Comparison of ENCODE assay signal across 8 cellular contexts in the genomic region with DNA sequence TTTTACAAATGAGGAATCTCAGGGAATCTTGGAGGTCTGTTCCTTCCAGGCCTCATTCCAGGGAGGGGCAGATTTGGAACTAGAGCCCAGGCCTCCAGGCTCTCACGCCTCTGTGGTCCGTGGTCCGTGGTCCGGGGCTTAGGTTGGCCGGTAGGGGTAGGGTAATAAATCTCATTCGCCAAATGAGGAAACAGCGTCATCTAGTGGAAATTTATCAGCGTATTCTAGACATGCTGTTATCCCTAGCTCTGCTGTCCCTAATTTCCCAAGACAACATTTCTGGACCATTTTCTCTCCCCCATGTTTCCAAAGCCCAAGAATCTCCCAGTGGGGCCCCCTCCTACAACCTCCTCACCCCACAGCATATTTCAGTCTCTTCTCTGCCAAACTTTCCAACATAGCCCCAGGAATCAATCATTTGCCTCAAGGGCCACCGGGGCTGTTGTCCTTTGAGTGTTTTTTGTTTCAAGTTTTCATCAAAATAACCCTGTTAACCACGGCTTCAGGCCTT.
DNase-seq lines count a peak whose midpoint lies in the region; ATAC-seq and TF ChIP-seq lines count a peak whose summit lies in the region.

No MANE protein-coding gene starts in this region.

- H3K27ac ChIP-seq in neural progenitor cell: no peak overlapping the region

- no peaks in the 10 kb centered on the region for H3K36me3 ChIP-seq in neural progenitor cell

- H3K4me2 ChIP-seq in neural progenitor cell: no peak overlapping the region

- peaks cover 12% of the 10 kb centered on the region for H3F3A ChIP-seq in neural progenitor cell (ENCODE audit: low read depth)

- H3K4me1 Mint-ChIP-seq in neural progenitor cell: peaks cover 17% of the 10 kb centered on the region

- no peaks in the 10 kb centered on the region for H3K27me3 ChIP-seq in neural progenitor cell

- H2AFZ ChIP-seq in neural progenitor cell (replicated peaks): peak overlapping the region; percentile 36

- ATAC-seq in GM19455 (IDR thresholded peaks at IDR 0.05; ENCODE audit: unreplicated experiment) (peak; percentile 83), HG03575 (IDR thresholded peaks at IDR 0.05; ENCODE audit: extremely low read depth, insufficient number of reproducible peaks, low FRiP score, unreplicated experiment) (peak; percentile 68), HG03025 (IDR thresholded peaks at IDR 0.05; ENCODE audit: low FRiP score, unreplicated experiment) (no peak)

- peaks cover 14% of the 10 kb centered on the region for H3K4me1 ChIP-seq in neural progenitor cell

- no peak overlapping the region for H3K27ac Mint-ChIP-seq in neural progenitor cell

- no peaks in the 10 kb centered on the region for H3K79me2 ChIP-seq in neural progenitor cell (ENCODE audit: low read depth)

- H3K9me3 ChIP-seq in neural progenitor cell (ENCODE audit: low read depth): no peaks in the 10 kb centered on the region

- no peak overlapping the region for H3K4me3 Mint-ChIP-seq in neural progenitor cell

- peak; percentile 96 for TF ChIP-seq CTCF in fibroblast of villous mesenchyme (IDR thresholded peaks at IDR 0.05; ENCODE audit: insufficient read depth, low read depth, low read length)
- peak; percentile 95 for TF ChIP-seq CTCF in neural progenitor cell (IDR thresholded peaks at IDR 0.05)

- no peaks in the 10 kb centered on the region for H3K36me3 Mint-ChIP-seq in neural progenitor cell

- DNase-seq in D341Med (ENCODE audit: low spot score): peak; percentile 80
- peak; percentile 89 for DNase-seq in NCI-H69 (lab: John Stamatoyannopoulos, UW)
- DNase-seq in activated T-cell treated with anti-CD3 and anti-CD28 coated beads, Interleukin-2, amount 50 U/mL, for 1 hour: peak; percentile 26
- peak; percentile 92 for DNase-seq in fibroblast of villous mesenchyme (ENCODE audit: low read depth)
- DNase-seq in neural progenitor cell (ENCODE audit: low spot score): peak; percentile 94

- no peaks in the 10 kb centered on the region for H4K20me1 ChIP-seq in neural progenitor cell (ENCODE audit: low read depth)

- H3K9ac ChIP-seq in neural progenitor cell: no peak overlapping the region

- peaks cover 13% of the 10 kb centered on the region for H3K27me3 Mint-ChIP-seq in neural progenitor cell (ENCODE audit: insufficient read depth, low read depth)

- H3K4me3 ChIP-seq in fibroblast of villous mesenchyme (ENCODE audit: low read depth, low read length): no peak overlapping the region
- no peak overlapping the region for H3K4me3 ChIP-seq in neural progenitor cell

- H3K9me3 Mint-ChIP-seq in neural progenitor cell: peaks cover 5% of the 10 kb centered on the region

Comparison
In these comparisons a context has a peak if more than half of its experiments do, and no peak if none do; other contexts are left out.
1. DNase-seq: peak in every context shown above with its lines; median percentile 94 in neural progenitor cell; 92 in fibroblast of villous mesenchyme; 89 in NCI-H69; 80 in D341Med; 26 in activated T-cell treated with anti-CD3 and anti-CD28 coated beads, Interleukin-2, amount 50 U/mL, for 1 hour.